9 cellular contexts compared by ENCODE assay signal in genomic region chr17:6663200-6663599, GRCh38. TPM values are rescaled to one million over a fixed set of nuclear protein-coding genes. Genes with fewer than 3 reads are reported as not detected.
"Had no signal": no experiment of that assay in that cellular context is flagged by ENCODE, and none has a peak within 500 bp of the region (broad histone marks: within the 10 kb centered on the region; RNA-seq: fewer than 3 reads in every experiment).

No MANE protein-coding gene starts in this region.

RNA-seq across cellular contexts. Expression of gene SLC13A5, which starts 50.0 kb away (rescaled TPM):
- total RNA-seq: OCI-LY7, PC-3, Peyer's patch, Right ventricle myocardium inferior, Right ventricle myocardium superior, RPMI7951, SJCRH30, SJSA1, SK-MEL-5 had no signal
